Comparison of ENCODE assay signal across 8 cellular contexts in the genomic region with DNA sequence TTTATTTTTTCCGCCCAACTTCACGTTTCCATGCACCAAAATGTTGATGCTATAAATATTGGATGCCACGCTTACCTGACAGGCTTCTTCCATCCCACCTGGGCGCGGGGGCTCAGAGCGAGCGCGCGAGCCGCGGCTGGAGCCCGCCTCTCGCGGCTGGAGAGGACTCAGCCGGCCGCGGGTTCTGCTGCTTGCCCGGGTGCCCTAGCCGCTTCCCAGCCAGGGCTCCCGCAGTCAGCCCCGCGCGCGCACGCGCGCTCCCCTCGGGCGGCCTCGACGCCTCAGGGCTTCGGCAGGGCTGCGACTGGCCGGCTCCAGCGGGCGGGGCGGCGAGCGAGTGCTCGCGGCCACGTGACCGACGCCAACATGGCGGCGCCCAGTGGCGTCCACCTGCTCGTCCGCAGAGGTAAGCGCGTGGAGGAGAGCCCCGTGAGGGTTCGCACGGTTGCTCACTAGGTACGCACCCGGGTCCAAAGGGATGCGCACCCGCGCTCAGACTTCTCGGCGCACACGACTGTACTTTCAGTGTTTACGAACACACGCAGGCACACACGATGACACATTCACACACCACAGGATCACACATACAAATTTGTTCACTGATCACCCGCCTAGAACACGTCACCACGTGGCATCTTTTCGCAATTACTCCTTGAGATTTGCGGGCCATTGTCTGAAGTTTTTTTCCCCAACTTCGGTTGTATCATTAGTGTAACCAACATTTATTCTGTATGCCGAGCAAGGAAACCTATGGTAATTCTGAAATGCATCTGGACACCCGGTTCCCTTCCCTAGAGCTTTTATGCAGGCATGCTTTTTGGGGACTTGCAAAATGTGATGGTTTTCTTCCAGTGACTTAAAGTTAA. TPM values are rescaled to one million over a fixed set of nuclear protein-coding genes. Genes with fewer than 3 reads are reported as not detected.
A peak's percentile ranks its signal among the peaks of the same experiment; 100 is the strongest.
DNase-seq lines count a peak whose midpoint lies in the region; ATAC-seq and TF ChIP-seq lines count a peak whose summit lies in the region.

A gene (plus strand): TSS at position 350 of the 866 bp plus-strand sequence. CDS start 17 bp downstream, at position 367.

- no peaks in the 10 kb centered on the region for H3K27me3 ChIP-seq in esophagus squamous epithelium

- ATAC-seq in GM21737 (IDR thresholded peaks at IDR 0.05; ENCODE audit: unreplicated experiment), result peak; percentile 98

- intact Hi-C loops in esophagus squamous epithelium (cut with DNase I), result no loop called here

- H3K4me1 ChIP-seq in esophagus squamous epithelium, result peaks cover 6 to 18% (median 11%) of the 10 kb centered on the region in 3 donors

- TF ChIP-seq CTCF in esophagus squamous epithelium (IDR thresholded peaks at IDR 0.05), result peak in 2 of 6 experiments; percentile 7 to 11

- H3K9me3 ChIP-seq in esophagus squamous epithelium, result no peaks in the 10 kb centered on the region

- in situ Hi-C loops in KBM-7 (cut with MboI; ENCODE audit: low pct_unique_long_range_greater_than_20kb, low sequenced_read_pairs), result no loop called here

- H3K36me3 ChIP-seq in esophagus squamous epithelium, result no peaks in the 10 kb centered on the region

- H3K4me3 ChIP-seq in esophagus squamous epithelium, result peak within 1 kb of the TSS; percentile 60 to 87 (median 64)

- DNase-seq in DMS79 treated with DMSO at 0.1 percent for 48 hours (lab: John Stamatoyannopoulos, UW) (peak; percentile 78), KBM-7 (peak; percentile 95), esophagus squamous epithelium (lab: John Stamatoyannopoulos, UW) (peak; percentile 15), myocyte (ENCODE audit: low read depth) (peak; percentile 94)
- DNase-seq in activated T-cell treated with anti-CD3 and anti-CD28 coated beads, Interleukin-2, amount 50 U/mL, for 48 hours, result peak; percentile 92 to 94
- DNase-seq in stimulated activated CD8-positive, alpha-beta memory T cell treated with anti-CD3 and anti-CD28 coated beads, Interleukin-7, amount 100 ng/mL, for 24 hours (ENCODE audit: low read depth), result peak; percentile 66

- peak within 1 kb of the TSS; percentile 24 to 72 (median 59) for H3K27ac ChIP-seq in esophagus squamous epithelium

- WGBS in esophagus squamous epithelium, 2 donors, result 1% methylated on average over 19 to 33 of the region's 73 CpGs

- TF ChIP-seq POLR2A in esophagus squamous epithelium (IDR thresholded peaks at IDR 0.05), result peak in 1 of 4 donors; percentile 45

TF ChIP-seq in PFSK-1, 5 proteins besides CTCF, POLR2A, EP300 and RAD21:
- peak; percentile 91; the same call in 1 of the 2 replicates for TF ChIP-seq SIN3A (IDR thresholded peaks at IDR 0.05; ENCODE audit: borderline replicate concordance, insufficient read depth, low read length)
- TF ChIP-seq TAF1 (IDR thresholded peaks at IDR 0.05; ENCODE audit: borderline replicate concordance, insufficient read depth, low read length), result peak; percentile 59; the same call in 1 of the 2 replicates
- TF ChIP-seq FOXP2 (optimal IDR thresholded peaks at IDR 0.05; ENCODE audit: borderline replicate concordance, extremely low read depth, extremely low read length, insufficient read depth), result peak; percentile 91
- TF ChIP-seq, protein P1, sequence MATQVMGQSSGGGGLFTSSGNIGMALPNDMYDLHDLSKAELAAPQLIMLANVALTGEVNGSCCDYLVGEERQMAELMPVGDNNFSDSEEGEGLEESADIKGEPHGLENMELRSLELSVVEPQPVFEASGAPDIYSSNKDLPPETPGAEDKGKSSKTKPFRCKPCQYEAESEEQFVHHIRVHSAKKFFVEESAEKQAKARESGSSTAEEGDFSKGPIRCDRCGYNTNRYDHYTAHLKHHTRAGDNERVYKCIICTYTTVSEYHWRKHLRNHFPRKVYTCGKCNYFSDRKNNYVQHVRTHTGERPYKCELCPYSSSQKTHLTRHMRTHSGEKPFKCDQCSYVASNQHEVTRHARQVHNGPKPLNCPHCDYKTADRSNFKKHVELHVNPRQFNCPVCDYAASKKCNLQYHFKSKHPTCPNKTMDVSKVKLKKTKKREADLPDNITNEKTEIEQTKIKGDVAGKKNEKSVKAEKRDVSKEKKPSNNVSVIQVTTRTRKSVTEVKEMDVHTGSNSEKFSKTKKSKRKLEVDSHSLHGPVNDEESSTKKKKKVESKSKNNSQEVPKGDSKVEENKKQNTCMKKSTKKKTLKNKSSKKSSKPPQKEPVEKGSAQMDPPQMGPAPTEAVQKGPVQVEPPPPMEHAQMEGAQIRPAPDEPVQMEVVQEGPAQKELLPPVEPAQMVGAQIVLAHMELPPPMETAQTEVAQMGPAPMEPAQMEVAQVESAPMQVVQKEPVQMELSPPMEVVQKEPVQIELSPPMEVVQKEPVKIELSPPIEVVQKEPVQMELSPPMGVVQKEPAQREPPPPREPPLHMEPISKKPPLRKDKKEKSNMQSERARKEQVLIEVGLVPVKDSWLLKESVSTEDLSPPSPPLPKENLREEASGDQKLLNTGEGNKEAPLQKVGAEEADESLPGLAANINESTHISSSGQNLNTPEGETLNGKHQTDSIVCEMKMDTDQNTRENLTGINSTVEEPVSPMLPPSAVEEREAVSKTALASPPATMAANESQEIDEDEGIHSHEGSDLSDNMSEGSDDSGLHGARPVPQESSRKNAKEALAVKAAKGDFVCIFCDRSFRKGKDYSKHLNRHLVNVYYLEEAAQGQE (IDR thresholded peaks at IDR 0.05; ENCODE audit: insufficient read depth in 1 of 2, low read depth in 2 of 2, low read length in 2 of 2), result peak in 1 of 2 experiments; percentile 60; a peak in 2 of 4 replicates
- peak; percentile 67; the same call in 1 of the 2 replicates for TF ChIP-seq POLR2AphosphoS5 (IDR thresholded peaks at IDR 0.05; ENCODE audit: low read depth, low read length)

RNA-seq across cellular contexts. Expression of the gene that starts here (rescaled TPM):
- polyA plus RNA-seq in PFSK-1 (2012; ENCODE audit: insufficient read length, low read depth), result 8.7 TPM
- 1 to 10 TPM; 2.4 to 7.1 (median 5.7) TPM for total RNA-seq in esophagus squamous epithelium
- total RNA-seq in myocyte, result 11.0 and 13.0 TPM in 2 replicates
- polyA plus RNA-seq in myocyte (2012), result 7.6 TPM

Comparison
In these comparisons a context has a peak if more than half of its experiments do, and no peak if none do; other contexts are left out.
1. Peak in every context shown above with its lines: DNase-seq, ATAC-seq, H3K4me3 ChIP-seq and H3K27ac ChIP-seq.
2. DNase-seq: peak in every context shown above with its lines; median percentile 95 in KBM-7; 94 in myocyte; 93 in activated T-cell treated with anti-CD3 and anti-CD28 coated beads, Interleukin-2, amount 50 U/mL, for 48 hours; 78 in DMS79 treated with DMSO at 0.1 percent for 48 hours; 66 in stimulated activated CD8-positive, alpha-beta memory T cell treated with anti-CD3 and anti-CD28 coated beads, Interleukin-7, amount 100 ng/mL, for 24 hours; 15 in esophagus squamous epithelium.